Comparison of ENCODE assay signal across 27 cellular contexts in genomic region chr18:7682334-7682733, GRCh38.
"Had no signal": no experiment of that assay in that cellular context is flagged by ENCODE, and none has a peak within 500 bp of the region (broad histone marks: within the 10 kb centered on the region; RNA-seq: fewer than 3 reads in every experiment).

No MANE protein-coding gene starts in this region.

- H3K9me3 Mint-ChIP-seq: mesothelial cell of epicardium, naive B cell had no signal

- H3K9me3 ChIP-seq: esophagus squamous epithelium, gastrocnemius medialis, heart left ventricle, lower lobe of right lung, mucosa of descending colon had no signal

- H3K27ac Mint-ChIP-seq: immature natural killer cell; mesothelial cell of epicardium; naive B cell; naive thymus-derived CD8-positive, alpha-beta T cell had no signal

- H3K4me1 Mint-ChIP-seq: immature natural killer cell; naive B cell; naive thymus-derived CD8-positive, alpha-beta T cell had no signal

- H3K27ac ChIP-seq: coronary artery, dorsolateral prefrontal cortex, epithelial cell of prostate, esophagus squamous epithelium, gastrocnemius medialis, hepatocyte, lower lobe of right lung had no signal

- H3K4me1 ChIP-seq: esophagus squamous epithelium, lower lobe of right lung had no signal

- H3K27me3 Mint-ChIP-seq: naive B cell; naive thymus-derived CD8-positive, alpha-beta T cell had no signal

- H3K4me3 Mint-ChIP-seq: immature natural killer cell; mesothelial cell of epicardium; naive B cell; naive thymus-derived CD8-positive, alpha-beta T cell had no signal

- ATAC-seq: esophagus mucosa; gastrocnemius medialis; heart left ventricle; left lobe of liver; lower lobe of right lung; mucosa of descending colon; naive thymus-derived CD8-positive, alpha-beta T cell had no signal

- H3K4me2 ChIP-seq: hepatocyte had no signal

- H2AFZ ChIP-seq: hepatocyte had no signal

- H3K27me3 ChIP-seq: dorsolateral prefrontal cortex, esophagus squamous epithelium, gastrocnemius medialis, heart left ventricle, hepatocyte had no signal

- H3K36me3 Mint-ChIP-seq: immature natural killer cell; mesothelial cell of epicardium; naive B cell; naive thymus-derived CD8-positive, alpha-beta T cell had no signal

- H3K36me3 ChIP-seq: esophagus squamous epithelium, gastrocnemius medialis, heart left ventricle, lower lobe of right lung had no signal

- H3K4me3 ChIP-seq: coronary artery, dorsolateral prefrontal cortex, esophagus squamous epithelium, gastrocnemius medialis, heart left ventricle, hepatocyte, lower lobe of right lung, mucosa of descending colon had no signal

- DNase-seq: dermis blood vessel endothelial cell; dorsolateral prefrontal cortex; effector CD4-positive, alpha-beta T cell; effector memory CD4-positive, alpha-beta T cell; erythroblast; esophagus squamous epithelium; foreskin fibroblast; foreskin melanocyte; gastrocnemius medialis; heart left ventricle; hypothalamus; immature natural killer cell; islet precursor cell; kidney; kidney glomerular epithelial cell; left ventricle myocardium superior; lower lobe of right lung; mesenchymal stem cell; mucosa of descending colon; naive B cell; naive thymus-derived CD8-positive, alpha-beta T cell had no signal
